18 cellular contexts compared by ENCODE assay signal in genomic region chr7:158366346-158366745, GRCh38.
DNase-seq lines count a peak whose midpoint lies in the region; ATAC-seq and TF ChIP-seq lines count a peak whose summit lies in the region.
"Had no signal": no experiment of that assay in that cellular context is flagged by ENCODE, and none has a peak within 500 bp of the region (broad histone marks: within the 10 kb centered on the region; RNA-seq: fewer than 3 reads in every experiment).

No MANE protein-coding gene starts in this region.

- no peaks in the 10 kb centered on the region for H3K4me1 ChIP-seq in left ventricle myocardium inferior
- H3K4me1 ChIP-seq: SJCRH30 had no signal

- H3K9me3 ChIP-seq in left ventricle myocardium inferior (replicated peaks): no peaks in the 10 kb centered on the region
- H3K9me3 ChIP-seq: SJCRH30 had no signal

- H3K36me3 Mint-ChIP-seq in chondrocyte (ENCODE audit: low read depth) (no peaks in the 10 kb centered on the region), osteocyte (ENCODE audit: unreplicated experiment) (no peaks in the 10 kb centered on the region)

- H3K36me3 ChIP-seq in left ventricle myocardium inferior: no peaks in the 10 kb centered on the region
- H3K36me3 ChIP-seq: SJCRH30 had no signal

- TF ChIP-seq CTCF in left ventricle myocardium inferior (IDR thresholded peaks at IDR 0.05; ENCODE audit: borderline replicate concordance) (no peak), chondrocyte (IDR thresholded peaks at IDR 0.05) (no peak), osteocyte (IDR thresholded peaks at IDR 0.05) (no peak)

- H3K27ac Mint-ChIP-seq in chondrocyte (ENCODE audit: unreplicated experiment) (no peak overlapping the region), osteocyte (ENCODE audit: unreplicated experiment) (no peak overlapping the region)
- H3K27ac Mint-ChIP-seq: CD4-positive, alpha-beta T cell; HFFc6 had no signal

- no peaks in the 10 kb centered on the region for H3K4me1 Mint-ChIP-seq in chondrocyte (ENCODE audit: low read depth)
- no peaks in the 10 kb centered on the region for H3K4me1 Mint-ChIP-seq in osteocyte (ENCODE audit: unreplicated experiment)

- H3K27ac ChIP-seq in left ventricle myocardium inferior (replicated peaks): no peak overlapping the region
- H3K27ac ChIP-seq: RWPE1, SJCRH30 had no signal

- intact Hi-C loops in left ventricle myocardium superior (cut with micrococcal nuclease): no loop called here
- intact Hi-C loops in left ventricle myocardium inferior (cut with micrococcal nuclease): no loop called here
- intact Hi-C loops in posterior cingulate gyrus (cut with DNase I): no loop called here

- peaks cover 13% of the 10 kb centered on the region for H3K9me3 Mint-ChIP-seq in chondrocyte (ENCODE audit: low read depth)
- peaks cover 30% of the 10 kb centered on the region for H3K9me3 Mint-ChIP-seq in osteocyte (ENCODE audit: unreplicated experiment)
- H3K9me3 Mint-ChIP-seq: CD4-positive, alpha-beta T cell had no signal

- H3K4me3 ChIP-seq in left ventricle myocardium inferior: no peak overlapping the region
- H3K4me3 ChIP-seq: SJCRH30 had no signal

- H3K4me3 Mint-ChIP-seq in chondrocyte (ENCODE audit: unreplicated experiment) (no peak overlapping the region), osteocyte (ENCODE audit: unreplicated experiment) (no peak overlapping the region)
- H3K4me3 Mint-ChIP-seq: CD4-positive, alpha-beta T cell; HFFc6 had no signal

- H3K27me3 ChIP-seq in left ventricle myocardium inferior (ENCODE audit: low read depth): peaks cover 31% of the 10 kb centered on the region

- no peak for ATAC-seq in left ventricle myocardium superior
- ATAC-seq: PC-3 had no signal

- DNase-seq in left ventricle myocardium superior (peak; percentile 15), left ventricle myocardium inferior (no peak), chondrocyte (ENCODE audit: low spot score) (peak; percentile 43), posterior cingulate gyrus (peak in 6 of 10 donors; percentile 41 to 92 (median 72)), kidney tubule cell (ENCODE audit: low spot score) (no peak), NCI-H1436 (lab: John Stamatoyannopoulos, UW) (no peak), osteocyte (ENCODE audit: extremely low spot score, unreplicated experiment) (no peak)
- DNase-seq: CD4-positive, alpha-beta T cell; EL; HFFc6; NCI-H1092; NCI-H1694; NCI-H2107; NCI-H446 treated with DMSO at 0.1 percent for 48 hours; NCI-H82; PC-3; SJCRH30 had no signal

- H3K27me3 Mint-ChIP-seq in chondrocyte (ENCODE audit: low read depth): no peaks in the 10 kb centered on the region
- no peaks in the 10 kb centered on the region for H3K27me3 Mint-ChIP-seq in osteocyte (ENCODE audit: unreplicated experiment)
- H3K27me3 Mint-ChIP-seq: CD4-positive, alpha-beta T cell had no signal

Comparison
In these comparisons a context has a peak if more than half of its experiments do, and no peak if none do; other contexts are left out.
1. DNase-seq: peak in left ventricle myocardium superior (single experiment), chondrocyte (single experiment) and posterior cingulate gyrus (6 of 10); none in left ventricle myocardium inferior (single experiment), kidney tubule cell (single experiment), NCI-H1436 (single experiment) and osteocyte (single experiment).